ENCODE assay signal across 26 cellular contexts in genomic region chr7:136229819-136230609, GRCh38.
"Had no signal": no experiment of that assay in that cellular context is flagged by ENCODE, and none has a peak within 500 bp of the region (broad histone marks: within the 10 kb centered on the region; RNA-seq: fewer than 3 reads in every experiment).

No MANE protein-coding gene starts in this region.

- H3K4me3 ChIP-seq: ascending aorta, left lung, lower lobe of right lung, pancreas, prostate gland, skin epidermis, upper lobe of right lung had no signal

- H3K36me3 ChIP-seq: ascending aorta, left lung, lower lobe of right lung, pancreas, prostate gland, upper lobe of right lung had no signal

- H3K27ac ChIP-seq: ascending aorta, left lung, lower lobe of right lung, pancreas, prostate gland, skin epidermis, upper lobe of right lung had no signal

- H3K4me1 ChIP-seq: ascending aorta, left lung, lower lobe of right lung, pancreas, prostate gland, upper lobe of right lung had no signal

- ATAC-seq: activated CD8-positive, alpha-beta T cell treated with anti-CD3 and anti-CD28 coated beads for 36 hours; esophagus mucosa; left lung; lower lobe of right lung; naive thymus-derived CD8-positive, alpha-beta T cell; pancreas; sciatic nerve; stimulated activated effector memory CD8-positive, alpha-beta T cell treated with anti-CD3 and anti-CD28 coated beads, Interleukin-12 subunit alpha, Interleukin-12 subunit beta, amount 100 ng/mL, for 72 hours; stimulated activated naive CD8-positive, alpha-beta T cell treated with anti-CD3 and anti-CD28 coated beads, Interleukin-15, amount 100 ng/mL, for 72 hours; upper lobe of right lung had no signal

- H3K27me3 ChIP-seq: ascending aorta, left lung, upper lobe of right lung had no signal

- H3K9me3 ChIP-seq: lower lobe of right lung, pancreas, prostate gland, upper lobe of right lung had no signal

- DNase-seq: activated B cell treated with CpG ODN at 0.5 μM for 24 hours; activated CD4-positive, alpha-beta T cell treated with anti-CD3 and anti-CD28 coated beads, Interleukin-2, amount 50 U/mL, for 1 hour; activated CD8-positive, alpha-beta T cell treated with anti-CD3 and anti-CD28 coated beads for 36 hours; activated effector memory CD4-positive, alpha-beta T cell treated with Interleukin-2 at 50 U/mL for 16 hours; activated naive CD4-positive, alpha-beta T cell treated with Interleukin-2 at 50 U/mL for 16 hours; activated naive CD8-positive, alpha-beta T cell treated with anti-CD3 and anti-CD28 coated beads, Interleukin-2, amount 10 ng/mL, durations not matched to agents 7 days and 5 days; cortex of kidney; foreskin fibroblast; left lung; lower lobe of right lung; mesenchymal stem cell; naive thymus-derived CD8-positive, alpha-beta T cell; nucleus accumbens; pancreas; retina; stimulated activated CD4-positive, alpha-beta T cell treated with anti-CD3 and anti-CD28 coated beads, Interleukin-12 subunit alpha, Interleukin-12 subunit beta, amount 100 ng/mL, for 4 hours; stimulated activated CD4-positive, alpha-beta T cell treated with anti-CD3 and anti-CD28 coated beads, Interleukin-4, amount 100 ng/mL, for 1 hour; stimulated activated naive CD8-positive, alpha-beta T cell treated with anti-CD3 and anti-CD28 coated beads, Interleukin-15, amount 100 ng/mL, for 72 hours; substantia nigra; upper lobe of right lung had no signal
